Comparison of ENCODE assay signal across 10 cellular contexts in the genomic region with DNA sequence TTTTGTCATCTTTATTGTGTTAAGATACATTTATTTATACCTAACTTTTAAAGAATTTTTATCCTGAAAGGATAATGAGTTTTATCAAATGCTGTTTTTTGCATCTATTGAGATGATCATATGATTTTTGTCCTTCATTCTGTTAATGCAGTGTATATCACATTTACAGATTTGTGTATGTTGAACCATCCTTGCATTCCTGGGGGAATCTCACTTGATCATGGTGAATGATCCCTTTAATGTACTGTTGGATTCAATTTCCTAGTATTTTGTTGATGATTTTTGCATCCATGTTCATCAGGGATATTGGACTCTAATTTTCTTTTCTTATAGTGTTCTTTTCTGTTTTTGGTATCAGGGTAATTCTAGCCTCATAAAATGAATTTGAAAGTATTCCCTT. TPM values are rescaled to one million over a fixed set of nuclear protein-coding genes. Genes with fewer than 3 reads are reported as not detected.
"Had no signal": no experiment of that assay in that cellular context is flagged by ENCODE, and none has a peak within 500 bp of the region (broad histone marks: within the 10 kb centered on the region; RNA-seq: fewer than 3 reads in every experiment).

No MANE protein-coding gene starts in this region.

- DNase-seq: IMR-90, KBM-7, KG1 had no signal

- H3K9ac ChIP-seq: KMS-11 had no signal

- H3K27me3 Mint-ChIP-seq: IgD-negative memory B cell had no signal

- ATAC-seq: HepG2 had no signal

- H3K4me1 Mint-ChIP-seq: IgD-negative memory B cell had no signal

- H3K4me2 ChIP-seq: KMS-11 had no signal

- H3K27ac Mint-ChIP-seq: IgD-negative memory B cell had no signal

- H3K27ac ChIP-seq: HL-60, KMS-11 had no signal

- H3K4me3 Mint-ChIP-seq: IgD-negative memory B cell had no signal

- FAIRE-seq: HepG2, HTR-8/SVneo had no signal

RNA-seq across cellular contexts. Expression of a gene that starts 38.5 kb away (rescaled TPM):
- total RNA-seq: HT1080, IMR-90 had no signal
- polyA plus RNA-seq: IgD-negative memory B cell, IMR-90 had no signal

RNA-seq across cellular contexts. Expression of a gene that starts 51.1 kb away (rescaled TPM):
- total RNA-seq: HepG2, HT-29, HT1080, IMR-90 had no signal
- polyA plus RNA-seq: HepG2, IgD-negative memory B cell, IMR-90 had no signal
